34 cellular contexts compared by ENCODE assay signal in genomic region chr1:151912973-151913372, GRCh38. TPM values are rescaled to one million over a fixed set of nuclear protein-coding genes. Genes with fewer than 3 reads are reported as not detected.
"Had no signal": no experiment of that assay in that cellular context is flagged by ENCODE, and none has a peak within 500 bp of the region (broad histone marks: within the 10 kb centered on the region; RNA-seq: fewer than 3 reads in every experiment).

No MANE protein-coding gene starts in this region.

- H3K4me3 Mint-ChIP-seq: dendritic cell treated with granulocyte-macrophage colony-stimulating factor and Interleukin-4, amounts not matched to agents 40 ng/mL and 50 ng/mL, for 4 days; effector memory CD8-positive, alpha-beta T cell; endodermal cell; mesothelial cell of epicardium; naive B cell had no signal

- FAIRE-seq: endometrium, islet of Langerhans, keratinocyte had no signal

- H3K27ac Mint-ChIP-seq: dendritic cell treated with granulocyte-macrophage colony-stimulating factor and Interleukin-4, amounts not matched to agents 40 ng/mL and 50 ng/mL, for 4 days; effector memory CD8-positive, alpha-beta T cell; endodermal cell; mesothelial cell of epicardium; naive B cell had no signal

- H3K4me3 ChIP-seq: colonic mucosa, esophagus squamous epithelium, gastrocnemius medialis, heart right ventricle, left lung, lower lobe of right lung, mucosa of descending colon had no signal

- H3K27me3 ChIP-seq: colonic mucosa, esophagus squamous epithelium, gastrocnemius medialis, heart right ventricle, left lung had no signal

- ATAC-seq: effector memory CD8-positive, alpha-beta T cell; esophagus mucosa; gastrocnemius medialis; heart right ventricle; left cardiac atrium; left lung; left ventricle myocardium superior; lower lobe of right lung; mucosa of descending colon had no signal

- H3K36me3 ChIP-seq: colonic mucosa, gastrocnemius medialis, left lung, lower lobe of right lung had no signal

- H3K9me3 ChIP-seq: colonic mucosa, gastrocnemius medialis had no signal

- H3K27ac ChIP-seq: colonic mucosa, epithelial cell of prostate, esophagus squamous epithelium, gastrocnemius medialis, heart right ventricle, left lung, lower lobe of right lung had no signal

- H3K9me3 Mint-ChIP-seq: effector memory CD8-positive, alpha-beta T cell; mesothelial cell of epicardium had no signal

- H3K4me1 ChIP-seq: colonic mucosa had no signal

- H3K27me3 Mint-ChIP-seq: dendritic cell treated with granulocyte-macrophage colony-stimulating factor and Interleukin-4, amounts not matched to agents 40 ng/mL and 50 ng/mL, for 4 days; effector memory CD8-positive, alpha-beta T cell; naive B cell had no signal

- DNase-seq: colonic mucosa; cortex of kidney; effector CD8-positive, alpha-beta T cell; effector memory CD8-positive, alpha-beta T cell; endodermal cell; erythroblast; esophagus squamous epithelium; foreskin fibroblast; foreskin melanocyte; gastrocnemius medialis; glutamatergic neuron; head of caudate nucleus; heart right ventricle; hippocampal formation; left cardiac atrium; left lung; left ventricle myocardium superior; lower lobe of right lung; mesenchymal stem cell; mucosa of descending colon; naive B cell had no signal

RNA-seq across cellular contexts. Expression of gene THEM5, which starts 59.5 kb away (rescaled TPM):
- total RNA-seq: colonic mucosa, dermis microvascular lymphatic vessel endothelial cell, endodermal cell, gastrocnemius medialis, glomerular endothelial cell, kidney epithelial cell, left cardiac atrium, left lung, left ventricle myocardium superior, lower lobe of right lung, lung microvascular endothelial cell, mesenteric fat pad, mesothelial cell of epicardium, mucosa of descending colon, myocyte had no signal
- polyA plus RNA-seq: heart right ventricle had no signal
